Comparison of ENCODE assay signal across 19 cellular contexts in genomic region chr2:178143481-178143880, GRCh38. TPM values are rescaled to one million over a fixed set of nuclear protein-coding genes. Genes with fewer than 3 reads are reported as not detected.
A peak's percentile ranks its signal among the peaks of the same experiment; 100 is the strongest.
DNase-seq lines count a peak whose midpoint lies in the region; ATAC-seq and TF ChIP-seq lines count a peak whose summit lies in the region.
"Had no signal": no experiment of that assay in that cellular context is flagged by ENCODE, and none has a peak within 500 bp of the region (broad histone marks: within the 10 kb centered on the region; RNA-seq: fewer than 3 reads in every experiment).

No MANE protein-coding gene starts in this region.

- H3K4me3 ChIP-seq in GM23338 (no peak overlapping the region), mesendoderm (ENCODE audit: low read length) (no peak overlapping the region)
- H3K4me3 ChIP-seq: BLaER1 treated with 17β-estradiol and CSF1 and Interleukin-3, amounts not matched to agents 10 nM and 100 nM; HAP-1 had no signal

- DNase-seq in DMS 273 (lab: John Stamatoyannopoulos, UW; ENCODE audit: unreplicated experiment) (peak; percentile 5), DMS 273 treated with DMSO at 0.1 percent for 48 hours (lab: John Stamatoyannopoulos, UW) (no peak), GM23338 (ENCODE audit: low spot score) (no peak), SK-MEL-5 (ENCODE audit: low read depth, low spot score) (peak; percentile 6), mesendoderm (peak; percentile 54), posterior cingulate gyrus (no peak), G401 (ENCODE audit: low spot score) (no peak)
- DNase-seq: ACHN; Calu3; CD4-positive, alpha-beta T cell; DMS153; DMS79 treated with DMSO at 0.1 percent for 48 hours; EL; GDM1 had no signal

- H4K8ac ChIP-seq in mesendoderm (ENCODE audit: low read depth, low read length), result no peak overlapping the region

- H3K9ac ChIP-seq in mesendoderm (ENCODE audit: low read length), result no peak overlapping the region
- H3K9ac ChIP-seq: BLaER1 treated with 17β-estradiol and CSF1 and Interleukin-3, amounts not matched to agents 10 nM and 100 nM had no signal

- no peak overlapping the region for H3K18ac ChIP-seq in mesendoderm (ENCODE audit: low read length)

- no peak overlapping the region for H3K23ac ChIP-seq in mesendoderm (ENCODE audit: low read length)

- H4K5ac ChIP-seq in mesendoderm (ENCODE audit: low read length), result no peak overlapping the region

- no peak overlapping the region for H2BK120ac ChIP-seq in mesendoderm (ENCODE audit: low read depth, low read length)

- no peak overlapping the region for H2BK15ac ChIP-seq in mesendoderm (replicated peaks; ENCODE audit: low read depth)

- H3K27me3 Mint-ChIP-seq in GM23338 (ENCODE audit: insufficient read depth, low read depth, poor library complexity), result no peaks in the 10 kb centered on the region
- peaks cover 31% of the 10 kb centered on the region for H3K27me3 Mint-ChIP-seq in stimulated activated memory B cell treated with anti-CD40 and anti-IgM and Interleukin-4, amounts not matched to agents 10 μg/mL and 1 μg/mL and 100 μg/mL, for 72 hours

- H3K4me3 Mint-ChIP-seq in GM23338, result no peak overlapping the region
- no peak overlapping the region for H3K4me3 Mint-ChIP-seq in stimulated activated memory B cell treated with anti-CD40 and anti-IgM and Interleukin-4, amounts not matched to agents 10 μg/mL and 1 μg/mL and 100 μg/mL, for 72 hours
- H3K4me3 Mint-ChIP-seq: CD4-positive, alpha-beta T cell; IgD-negative memory B cell had no signal

- ATAC-seq in GM23338, result peak; percentile 70
- no peak for ATAC-seq in stimulated activated memory B cell treated with anti-CD40 and anti-IgM and Interleukin-4, amounts not matched to agents 10 μg/mL and 1 μg/mL and 100 μg/mL, for 72 hours

- H3K36me3 Mint-ChIP-seq in GM23338 (ENCODE audit: low read depth), result no peaks in the 10 kb centered on the region
- H3K36me3 Mint-ChIP-seq in stimulated activated memory B cell treated with anti-CD40 and anti-IgM and Interleukin-4, amounts not matched to agents 10 μg/mL and 1 μg/mL and 100 μg/mL, for 72 hours, result no peaks in the 10 kb centered on the region

- no peaks in the 10 kb centered on the region for H3K4me1 Mint-ChIP-seq in GM23338
- H3K4me1 Mint-ChIP-seq in stimulated activated memory B cell treated with anti-CD40 and anti-IgM and Interleukin-4, amounts not matched to agents 10 μg/mL and 1 μg/mL and 100 μg/mL, for 72 hours, result peaks cover 5% of the 10 kb centered on the region
- H3K4me1 Mint-ChIP-seq: IgD-negative memory B cell had no signal

- H3K4me1 ChIP-seq in GM23338 (ENCODE audit: insufficient read depth) (no peaks in the 10 kb centered on the region), mesendoderm (ENCODE audit: control insufficient read depth, low read depth, low read length) (no peaks in the 10 kb centered on the region)
- H3K4me1 ChIP-seq: HAP-1 had no signal

- H3K9me2 ChIP-seq in GM23338 (ENCODE audit: insufficient read depth), result no peaks in the 10 kb centered on the region

- H3K79me2 ChIP-seq in GM23338 (replicated peaks; ENCODE audit: insufficient read depth), result no peaks in the 10 kb centered on the region
- no peaks in the 10 kb centered on the region for H3K79me2 ChIP-seq in mesendoderm (ENCODE audit: control insufficient read depth, insufficient read depth, low read length)

- H3K27ac ChIP-seq in GM23338 (ENCODE audit: low read depth) (no peak overlapping the region), mesendoderm (ENCODE audit: low read depth, low read length) (no peak overlapping the region)
- H3K27ac ChIP-seq: 22Rv1; BLaER1 treated with 17β-estradiol and CSF1 and Interleukin-3, amounts not matched to agents 10 nM and 100 nM had no signal

- no peak overlapping the region for H3K56ac ChIP-seq in mesendoderm (ENCODE audit: low read length)

- no peaks in the 10 kb centered on the region for H3K79me1 ChIP-seq in mesendoderm (ENCODE audit: low read length)

- no peaks in the 10 kb centered on the region for H3K27me3 ChIP-seq in GM23338 (ENCODE audit: insufficient read depth)
- H3K27me3 ChIP-seq in mesendoderm (ENCODE audit: insufficient read depth, low read length, poor library complexity), result no peaks in the 10 kb centered on the region
- H3K27me3 ChIP-seq: BLaER1 treated with 17β-estradiol and CSF1 and Interleukin-3, amounts not matched to agents 10 nM and 100 nM had no signal

- in situ Hi-C loops in SK-MEL-5 (cut with HindIII; ENCODE audit: low pct_unique_long_range_greater_than_20kb, low sequenced_read_pairs), result no loop called here
- in situ Hi-C loops in G401 (cut with HindIII; ENCODE audit: low sequenced_read_pairs), result no loop called here

- no peak overlapping the region for H2AFZ ChIP-seq in GM23338

- H3K4me2 ChIP-seq in GM23338 (no peak overlapping the region), mesendoderm (ENCODE audit: low read length) (no peak overlapping the region)
- H3K4me2 ChIP-seq: BLaER1 treated with 17β-estradiol and CSF1 and Interleukin-3, amounts not matched to agents 10 nM and 100 nM had no signal

- no peak overlapping the region for H2BK5ac ChIP-seq in mesendoderm (ENCODE audit: low read length)

- H3K27ac Mint-ChIP-seq in GM23338, result no peak overlapping the region
- no peak overlapping the region for H3K27ac Mint-ChIP-seq in stimulated activated memory B cell treated with anti-CD40 and anti-IgM and Interleukin-4, amounts not matched to agents 10 μg/mL and 1 μg/mL and 100 μg/mL, for 72 hours
- H3K27ac Mint-ChIP-seq: CD4-positive, alpha-beta T cell had no signal

- H3K36me3 ChIP-seq in GM23338 (ENCODE audit: insufficient read depth) (no peaks in the 10 kb centered on the region), mesendoderm (ENCODE audit: control insufficient read depth, insufficient read depth, low read length) (no peaks in the 10 kb centered on the region)
- H3K36me3 ChIP-seq: BLaER1 treated with 17β-estradiol and CSF1 and Interleukin-3, amounts not matched to agents 10 nM and 100 nM; HAP-1 had no signal

- H2AK5ac ChIP-seq in mesendoderm (ENCODE audit: low read length), result no peak overlapping the region

- no peaks in the 10 kb centered on the region for H4K20me1 ChIP-seq in GM23338 (replicated peaks; ENCODE audit: insufficient read depth)
- H4K20me1 ChIP-seq: BLaER1 treated with 17β-estradiol and CSF1 and Interleukin-3, amounts not matched to agents 10 nM and 100 nM had no signal

- intact Hi-C loops in posterior cingulate gyrus (cut with DNase I), result no loop called here

- no peak overlapping the region for H3K4ac ChIP-seq in mesendoderm (ENCODE audit: low read depth, low read length)

- H3F3A ChIP-seq in GM23338 (replicated peaks; ENCODE audit: low read depth), result no peaks in the 10 kb centered on the region

- no peaks in the 10 kb centered on the region for H3K9me3 Mint-ChIP-seq in GM23338
- H3K9me3 Mint-ChIP-seq in stimulated activated memory B cell treated with anti-CD40 and anti-IgM and Interleukin-4, amounts not matched to agents 10 μg/mL and 1 μg/mL and 100 μg/mL, for 72 hours, result no peaks in the 10 kb centered on the region
- H3K9me3 Mint-ChIP-seq: CD4-positive, alpha-beta T cell had no signal

- no peak for TF ChIP-seq CTCF in GM23338 (conservative IDR thresholded peaks at IDR 0.05; ENCODE audit: low read depth in 2 of 2)

RNA-seq across cellular contexts. Expression of gene RBM45, which starts 31.2 kb away (rescaled TPM):
- total RNA-seq in GM23338 (2014; rRNA removed; shearing (Covaris generic)), result 9.9 and 15.8 TPM in 2 replicates
- 17.1 and 18.2 TPM in 2 replicates for polyA plus RNA-seq in GM23338 (2016; fragmentation: Nextera tagmentation; extraction: Ambion mirVana)
- total RNA-seq in SK-MEL-5 (2014; rRNA removed; shearing (Covaris generic)), result 21.5 and 24.6 TPM in 2 replicates
- polyA plus RNA-seq in SK-MEL-5 (2015; cell fraction: cytosol; rRNA removed), result 6.8 and 11.9 TPM in 2 replicates
- polyA plus RNA-seq in SK-MEL-5 (2015; cell fraction: nucleus; rRNA removed), result 54.6 and 81.3 TPM in 2 replicates
- 20.2 TPM for polyA plus RNA-seq in mesendoderm (2013, experiment 1 of 2)
- polyA plus RNA-seq in mesendoderm (2013, experiment 2 of 2), result 20.1 TPM
- total RNA-seq in G401 (2014; rRNA removed; shearing (Covaris generic)), result 19.8 and 32.2 TPM in 2 replicates

RNA-seq across cellular contexts. Expression of gene OSBPL6, which starts 50.8 kb away (rescaled TPM):
- total RNA-seq in GM23338 (2014; rRNA removed; shearing (Covaris generic)), result 7.9 and 8.5 TPM in 2 replicates
- polyA plus RNA-seq in GM23338 (2016; fragmentation: Nextera tagmentation; extraction: Ambion mirVana), result 4.5 and 6.0 TPM in 2 replicates
- total RNA-seq in SK-MEL-5 (2014; rRNA removed; shearing (Covaris generic)), result 3.7 and 5.1 TPM in 2 replicates
- 11.5 and 16.6 TPM in 2 replicates for polyA plus RNA-seq in SK-MEL-5 (2015; cell fraction: cytosol; rRNA removed)
- polyA plus RNA-seq in SK-MEL-5 (2015; cell fraction: nucleus; rRNA removed), result 16.3 and 29.2 TPM in 2 replicates
- polyA plus RNA-seq in mesendoderm (2013, experiment 1 of 2), result 4.4 TPM
- 4.1 TPM for polyA plus RNA-seq in mesendoderm (2013, experiment 2 of 2)
- 1.5 and 3.4 TPM in 2 replicates for total RNA-seq in G401 (2014; rRNA removed; shearing (Covaris generic))
- polyA plus RNA-seq: IgD-negative memory B cell had no signal

Comparison
In these comparisons a context has a peak if more than half of its experiments do, and no peak if none do; other contexts are left out.
1. DNase-seq: peak in DMS 273 (single experiment), SK-MEL-5 (single experiment) and mesendoderm (single experiment); none in DMS 273 treated with DMSO at 0.1 percent for 48 hours (single experiment), GM23338 (single experiment), posterior cingulate gyrus (0 of 10) and G401 (single experiment).